24 cellular contexts compared by ENCODE assay signal in the genomic region with DNA sequence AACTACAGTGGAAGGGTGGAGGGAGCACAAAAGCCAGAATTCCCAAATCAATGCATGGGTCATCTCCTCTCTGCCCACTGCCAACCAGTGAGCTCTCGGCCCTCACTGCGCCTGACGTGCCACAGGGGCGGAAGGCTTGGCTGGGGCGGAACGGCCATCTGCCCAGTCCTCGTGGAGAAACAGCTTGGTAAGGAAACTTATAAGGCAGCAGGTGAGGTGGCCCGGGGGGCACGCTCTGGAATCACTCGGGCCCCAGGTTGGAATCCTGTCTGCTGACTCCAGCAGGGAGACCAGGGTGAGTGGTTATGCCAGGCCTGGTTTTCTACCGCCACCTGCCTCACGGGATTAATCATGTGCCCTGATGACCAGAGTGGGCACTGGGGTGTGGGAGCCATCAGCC.
"Had no signal": no experiment of that assay in that cellular context is flagged by ENCODE, and none has a peak within 500 bp of the region (broad histone marks: within the 10 kb centered on the region; RNA-seq: fewer than 3 reads in every experiment).

No MANE protein-coding gene starts in this region.

- FAIRE-seq: colon, endometrium, frontal cortex, keratinocyte had no signal

- H3K27ac Mint-ChIP-seq: activated CD4-positive, alpha-beta memory T cell treated with anti-CD3 and anti-CD28 coated beads for 36 hours; activated CD4-positive, alpha-beta T cell treated with anti-CD3 and anti-CD28 coated beads for 36 hours; activated CD8-positive, alpha-beta memory T cell treated with anti-CD3 and anti-CD28 coated beads, Interleukin-2, amount 10 ng/mL, durations not matched to agents 7 days and 5 days; activated naive CD8-positive, alpha-beta T cell treated with anti-CD3 and anti-CD28 coated beads for 36 hours; activated T-helper 17 cell treated with anti-CD3 and anti-CD28 coated beads, Interleukin-2, amount 50 U/mL, for 72 hours; naive thymus-derived CD8-positive, alpha-beta T cell had no signal

- H3K27ac ChIP-seq: neutrophil, parathyroid adenoma, tibial nerve, WERI-Rb-1 had no signal

- H3K27me3 ChIP-seq: neutrophil, tibial nerve had no signal

- DNase-seq: activated CD4-positive, alpha-beta memory T cell treated with anti-CD3 and anti-CD28 coated beads for 36 hours; activated CD4-positive, alpha-beta T cell treated with anti-CD3 and anti-CD28 coated beads for 36 hours; activated CD8-positive, alpha-beta memory T cell treated with anti-CD3 and anti-CD28 coated beads, Interleukin-2, amount 10 ng/mL, durations not matched to agents 7 days and 5 days; activated naive CD4-positive, alpha-beta T cell; activated naive CD8-positive, alpha-beta T cell treated with anti-CD3 and anti-CD28 coated beads for 36 hours; amygdala; head of caudate nucleus; mesendoderm; naive thymus-derived CD8-positive, alpha-beta T cell; stimulated activated CD4-positive, alpha-beta T cell treated with anti-CD3 and anti-CD28 coated beads, Interleukin-12 subunit alpha, Interleukin-12 subunit beta, amount 100 ng/mL, for 4 hours; stimulated activated CD4-positive, alpha-beta T cell treated with anti-CD3 and anti-CD28 coated beads, Interleukin-1b, Interleukin-23, amount 100 ng/mL, for 48 hours; stimulated activated CD8-positive, alpha-beta memory T cell treated with anti-CD3 and anti-CD28 coated beads, Interleukin-4, amount 100 ng/mL, for 48 hours; stimulated activated naive CD8-positive, alpha-beta T cell treated with anti-CD3 and anti-CD28 coated beads, Interleukin-15, Interleukin-2, amounts not matched to agents 100 U/mL and 50 U/mL, for 24 hours; SW 1271; T-helper 2 cell; WERI-Rb-1 had no signal

- H3K9me3 ChIP-seq: neutrophil, tibial nerve had no signal

- H3K9ac ChIP-seq: parathyroid adenoma had no signal

- H3K4me3 ChIP-seq: tibial nerve had no signal

- ATAC-seq: activated CD4-positive, alpha-beta T cell treated with anti-CD3 and anti-CD28 coated beads for 36 hours; activated CD8-positive, alpha-beta memory T cell treated with anti-CD3 and anti-CD28 coated beads, Interleukin-2, amount 10 ng/mL, durations not matched to agents 7 days and 5 days; activated T-helper 17 cell treated with anti-CD3 and anti-CD28 coated beads, Interleukin-2, amount 50 U/mL, for 72 hours; naive thymus-derived CD8-positive, alpha-beta T cell; stimulated activated naive CD8-positive, alpha-beta T cell treated with anti-CD3 and anti-CD28 coated beads, Interleukin-15, Interleukin-2, amounts not matched to agents 100 U/mL and 50 U/mL, for 24 hours had no signal

- H3K79me2 ChIP-seq: parathyroid adenoma had no signal

- H3K4me1 Mint-ChIP-seq: activated CD4-positive, alpha-beta T cell treated with anti-CD3 and anti-CD28 coated beads for 36 hours; activated CD8-positive, alpha-beta memory T cell treated with anti-CD3 and anti-CD28 coated beads, Interleukin-2, amount 10 ng/mL, durations not matched to agents 7 days and 5 days; activated naive CD8-positive, alpha-beta T cell treated with anti-CD3 and anti-CD28 coated beads for 36 hours; activated T-helper 17 cell treated with anti-CD3 and anti-CD28 coated beads, Interleukin-2, amount 50 U/mL, for 72 hours had no signal

- H3K36me3 ChIP-seq: neutrophil had no signal

- H3K9me3 Mint-ChIP-seq: activated CD4-positive, alpha-beta memory T cell treated with anti-CD3 and anti-CD28 coated beads for 36 hours; activated naive CD8-positive, alpha-beta T cell treated with anti-CD3 and anti-CD28 coated beads for 36 hours; activated T-helper 17 cell treated with anti-CD3 and anti-CD28 coated beads, Interleukin-2, amount 50 U/mL, for 72 hours; naive thymus-derived CD8-positive, alpha-beta T cell had no signal

- H3K4me3 Mint-ChIP-seq: activated CD4-positive, alpha-beta memory T cell treated with anti-CD3 and anti-CD28 coated beads for 36 hours; activated CD4-positive, alpha-beta T cell treated with anti-CD3 and anti-CD28 coated beads for 36 hours; activated CD8-positive, alpha-beta memory T cell treated with anti-CD3 and anti-CD28 coated beads, Interleukin-2, amount 10 ng/mL, durations not matched to agents 7 days and 5 days; activated naive CD8-positive, alpha-beta T cell treated with anti-CD3 and anti-CD28 coated beads for 36 hours; activated T-helper 17 cell treated with anti-CD3 and anti-CD28 coated beads, Interleukin-2, amount 50 U/mL, for 72 hours; naive thymus-derived CD8-positive, alpha-beta T cell had no signal

- H2AFZ ChIP-seq: parathyroid adenoma had no signal

- H3K27me3 Mint-ChIP-seq: activated CD4-positive, alpha-beta memory T cell treated with anti-CD3 and anti-CD28 coated beads for 36 hours; activated CD4-positive, alpha-beta T cell treated with anti-CD3 and anti-CD28 coated beads for 36 hours; activated CD8-positive, alpha-beta memory T cell treated with anti-CD3 and anti-CD28 coated beads, Interleukin-2, amount 10 ng/mL, durations not matched to agents 7 days and 5 days; activated naive CD8-positive, alpha-beta T cell treated with anti-CD3 and anti-CD28 coated beads for 36 hours; activated T-helper 17 cell treated with anti-CD3 and anti-CD28 coated beads, Interleukin-2, amount 50 U/mL, for 72 hours; naive thymus-derived CD8-positive, alpha-beta T cell had no signal

- H3K36me3 Mint-ChIP-seq: activated CD4-positive, alpha-beta memory T cell treated with anti-CD3 and anti-CD28 coated beads for 36 hours; activated CD8-positive, alpha-beta memory T cell treated with anti-CD3 and anti-CD28 coated beads, Interleukin-2, amount 10 ng/mL, durations not matched to agents 7 days and 5 days; activated naive CD8-positive, alpha-beta T cell treated with anti-CD3 and anti-CD28 coated beads for 36 hours; naive thymus-derived CD8-positive, alpha-beta T cell had no signal
